In genomic region chr6:149648148-149649145, GRCh38 we compare ENCODE assay signal across 1 cellular context.
A peak's percentile ranks its signal among the peaks of the same experiment; 100 is the strongest.
TF ChIP-seq lines count a peak whose summit lies in the region.

Gene KATNA1, minus strand, starts transcription at chr6:149648714. Its CDS starts 10,167 bp downstream, at chr6:149638547.

TF ChIP-seq in HepG2, 621 proteins besides CTCF, POLR2A, EP300 and RAD21 (continued from another document and continues in another):
- TF ChIP-seq GLMP (CRISPR knock-in tag; IDR thresholded peaks at IDR 0.05; ENCODE audit: borderline replicate concordance), result peak; percentile 86; the same call in 1 of the 2 replicates
- peak; percentile 99 for TF ChIP-seq EED (CRISPR knock-in tag; IDR thresholded peaks at IDR 0.05)
- peak; percentile 100; the same call in 1 of the 2 replicates for TF ChIP-seq ZNF580 (CRISPR knock-in tag; IDR thresholded peaks at IDR 0.05; ENCODE audit: borderline replicate concordance, low read depth)
- TF ChIP-seq KDM2A (CRISPR knock-in tag; IDR thresholded peaks at IDR 0.05; ENCODE audit: borderline replicate concordance, low read depth), result peak; percentile 99
- TF ChIP-seq ZNF652 (CRISPR knock-in tag; IDR thresholded peaks at IDR 0.05; ENCODE audit: borderline replicate concordance, low read depth), result no peak
- TF ChIP-seq ZNF550 (CRISPR knock-in tag; IDR thresholded peaks at IDR 0.05; ENCODE audit: borderline replicate concordance), result peak; percentile 96
- peak; percentile 96; the same call in 1 of the 2 replicates for TF ChIP-seq ZNF569 (CRISPR knock-in tag; IDR thresholded peaks at IDR 0.05; ENCODE audit: borderline replicate concordance)
- TF ChIP-seq MAX (IDR thresholded peaks at IDR 0.05), result peak; percentile 100
- peak; percentile 96; the same call in 1 of the 2 replicates for TF ChIP-seq ELK4 (CRISPR knock-in tag; IDR thresholded peaks at IDR 0.05; ENCODE audit: borderline replicate concordance)
- no peak for TF ChIP-seq MBNL3 (CRISPR knock-in tag; conservative IDR thresholded peaks at IDR 0.05)
- TF ChIP-seq ZUFSP (CRISPR knock-in tag; IDR thresholded peaks at IDR 0.05; ENCODE audit: borderline replicate concordance), result no peak
- no peak for TF ChIP-seq ZNF513 (CRISPR knock-in tag; conservative IDR thresholded peaks at IDR 0.05)
- 0 out of 2 replicates have a peak, but pooled peaks have one; percentile 23 for TF ChIP-seq NR2F2 (IDR thresholded peaks at IDR 0.05; ENCODE audit: borderline replicate concordance, low read depth)
- peak; percentile 68 for TF ChIP-seq DNMT1 (CRISPR knock-in tag; IDR thresholded peaks at IDR 0.05)
- TF ChIP-seq ZNF672 (CRISPR knock-in tag; IDR thresholded peaks at IDR 0.05), result peak; percentile 97
- TF ChIP-seq GPBP1L1 (CRISPR knock-in tag; IDR thresholded peaks at IDR 0.05), result no peak
- peak; percentile 80; the same call in 1 of the 2 replicates for TF ChIP-seq ZNF251 (CRISPR knock-in tag; IDR thresholded peaks at IDR 0.05)
- TF ChIP-seq RBFOX2 (IDR thresholded peaks at IDR 0.05; ENCODE audit: low read depth, low read length), result peak; percentile 95
- TF ChIP-seq HOXA9 (CRISPR knock-in tag; IDR thresholded peaks at IDR 0.05; ENCODE audit: borderline replicate concordance), result peak; percentile 98
- peak; percentile 96 for TF ChIP-seq ZBTB26 (CRISPR knock-in tag; IDR thresholded peaks at IDR 0.05; ENCODE audit: borderline replicate concordance)
- peak; percentile 91 for TF ChIP-seq ZNF503 (CRISPR knock-in tag; IDR thresholded peaks at IDR 0.05)
- peak; percentile 94 for TF ChIP-seq MLXIP (CRISPR knock-in tag; IDR thresholded peaks at IDR 0.05; ENCODE audit: borderline replicate concordance)
- TF ChIP-seq IRX3 (CRISPR knock-in tag; IDR thresholded peaks at IDR 0.05; ENCODE audit: borderline replicate concordance, low read depth), result peak; percentile 96
- TF ChIP-seq MLLT10 (CRISPR knock-in tag; IDR thresholded peaks at IDR 0.05), result no peak
- TF ChIP-seq ZBTB49 (CRISPR knock-in tag; IDR thresholded peaks at IDR 0.05; ENCODE audit: borderline replicate concordance), result no peak
- TF ChIP-seq TERF1 (CRISPR knock-in tag; IDR thresholded peaks at IDR 0.05), result peak; percentile 62; the same call in 1 of the 2 replicates
- TF ChIP-seq HNF4G (IDR thresholded peaks at IDR 0.05; ENCODE audit: borderline replicate concordance, low read depth, low read length), result no peak; the same call in 1 of the 2 replicates
- TF ChIP-seq HNF4G (CRISPR knock-in tag; IDR thresholded peaks at IDR 0.05; ENCODE audit: borderline replicate concordance, low read depth), result peak; percentile 39; the same call in 1 of the 2 replicates
- peak; percentile 99 for TF ChIP-seq ZNF670 (CRISPR knock-in tag; IDR thresholded peaks at IDR 0.05; ENCODE audit: borderline replicate concordance)
- peak; percentile 85 for TF ChIP-seq ZSCAN22 (CRISPR knock-in tag; IDR thresholded peaks at IDR 0.05)
- TF ChIP-seq ZNF496 (CRISPR knock-in tag; IDR thresholded peaks at IDR 0.05; ENCODE audit: insufficient replicate concordance), result peak; percentile 41
- peak; percentile 98 for TF ChIP-seq ZNF781 (CRISPR knock-in tag; IDR thresholded peaks at IDR 0.05; ENCODE audit: borderline replicate concordance, not compliant biosample characterization)
- TF ChIP-seq ZNF280D (CRISPR knock-in tag; IDR thresholded peaks at IDR 0.05), result peak; percentile 94
- peak; percentile 94; the same call in 1 of the 2 replicates for TF ChIP-seq AKAP8 (CRISPR knock-in tag; IDR thresholded peaks at IDR 0.05)
